In the genomic region with DNA sequence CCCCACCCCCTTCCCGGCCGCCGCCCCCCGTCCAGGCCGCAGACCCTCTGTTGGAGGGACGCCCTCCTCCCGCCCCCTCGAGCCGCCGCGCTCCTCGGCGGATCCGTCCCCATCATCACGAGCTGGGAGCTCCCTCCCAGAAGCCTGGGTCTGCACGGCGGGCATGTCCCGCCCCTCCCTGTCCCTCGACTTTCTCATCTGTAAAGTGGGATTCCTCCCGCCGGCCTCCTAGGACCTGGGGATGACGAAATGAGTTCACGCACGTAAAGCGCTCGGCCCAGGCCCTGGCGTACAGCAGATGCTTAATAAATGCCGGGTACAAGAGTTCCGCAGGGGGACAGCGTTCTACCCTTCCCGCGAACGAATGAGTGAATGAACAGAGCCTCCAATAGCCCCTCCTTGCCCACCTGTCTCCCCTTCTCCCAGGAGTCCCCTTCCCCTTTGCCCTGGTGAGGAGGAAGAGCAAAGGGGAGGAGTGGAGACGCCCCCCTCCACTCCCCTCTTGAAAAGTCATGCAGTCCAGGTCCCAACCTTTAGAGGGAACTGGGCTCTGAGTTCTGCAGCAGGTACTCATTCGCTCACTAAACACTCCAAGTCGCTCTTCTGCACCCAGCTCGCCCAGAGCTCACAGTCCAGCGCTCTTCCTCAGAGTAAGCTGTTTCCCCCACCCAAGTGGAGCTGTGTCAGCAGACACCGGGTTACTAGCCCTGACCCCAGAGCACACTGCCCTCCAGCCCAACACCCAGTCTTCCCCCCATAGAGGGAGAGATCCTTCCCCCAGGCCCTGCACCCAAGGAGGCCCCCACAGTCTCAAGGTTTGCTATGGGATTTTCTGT, we compare ENCODE assay signal across 9 cellular contexts. TPM values are rescaled to one million over a fixed set of nuclear protein-coding genes. Genes with fewer than 3 reads are reported as not detected.
A peak's percentile ranks its signal among the peaks of the same experiment; 100 is the strongest.
DNase-seq lines count a peak whose midpoint lies in the region; ATAC-seq, FAIRE-seq and TF ChIP-seq lines count a peak whose summit lies in the region.
"Had no signal": no experiment of that assay in that cellular context is flagged by ENCODE, and none has a peak within 500 bp of the region (broad histone marks: within the 10 kb centered on the region; RNA-seq: fewer than 3 reads in every experiment).

No MANE protein-coding gene starts in this region.

- peaks cover 0 to 12% (median 4%) of the 10 kb centered on the region in 7 donors for H3K9me3 Mint-ChIP-seq in CD14-positive monocyte

- peaks cover 0 to 19% (median 9%) of the 10 kb centered on the region in 4 experiments; a peak in 6 of 7 replicates for H3K4me1 ChIP-seq in H1 (replicated peaks in 1 of 4; ENCODE audit: control insufficient read depth in 3 of 4, insufficient read depth in 4 of 4, low read length in 3 of 4)
- H3K4me1 ChIP-seq in neuronal stem cell (ENCODE audit: control insufficient read depth in 2 of 2, insufficient read depth in 1 of 2, low read depth in 1 of 2, low read length in 2 of 2) = peaks cover 14 to 16% of the 10 kb centered on the region in 2 donors
- no peaks in the 10 kb centered on the region for H3K4me1 ChIP-seq in OCI-LY7 (ENCODE audit: insufficient read depth, low read length, poor library complexity, severe bottlenecking)

- H3K27ac ChIP-seq in H1 (ENCODE audit: low read depth, low read length) (no peak overlapping the region), neuronal stem cell (replicated peaks; ENCODE audit: low read length) (no peak overlapping the region), OCI-LY7 (ENCODE audit: low read depth, low read length, poor library complexity, severe bottlenecking) (no peak overlapping the region)

- H2BK20ac ChIP-seq in H1 (ENCODE audit: low read length) = no peak overlapping the region

- H3K9ac ChIP-seq in H1 (replicated peaks in 1 of 4; ENCODE audit: extremely low read depth in 1 of 4, low read depth in 3 of 4, low read length in 3 of 4) = no peak overlapping the region
- H3K9ac ChIP-seq in neuronal stem cell (ENCODE audit: low read depth, low read length, poor library complexity) = no peak overlapping the region

- no peak overlapping the region for H3K23ac ChIP-seq in H1 (ENCODE audit: insufficient read length)
- H3K23ac ChIP-seq in neuronal stem cell (ENCODE audit: low read depth, low read length, poor library complexity) = no peak overlapping the region

- H2BK120ac ChIP-seq in H1 (replicated peaks; ENCODE audit: low read depth, low read length) (no peak overlapping the region), neuronal stem cell (ENCODE audit: low read depth, low read length) (no peak overlapping the region)

- peaks cover 7% of the 10 kb centered on the region; the same call in 1 of the 2 replicates for H3K23me2 ChIP-seq in H1 (ENCODE audit: low read depth, low read length)

- peak overlapping the region; percentile 7; the same call in 1 of the 2 replicates for H4K8ac ChIP-seq in H1 (ENCODE audit: extremely low read depth, insufficient read depth, low read length)
- no peak overlapping the region for H4K8ac ChIP-seq in neuronal stem cell (ENCODE audit: low read depth, low read length)

- H3K9me2 ChIP-seq in OCI-LY7 (ENCODE audit: insufficient read depth, low read length) = no peaks in the 10 kb centered on the region

- H3K4me1 Mint-ChIP-seq in CD14-positive monocyte = peaks cover 6% of the 10 kb centered on the region

- POLR2A ChIA-PET in H1 (lab: Charles Lee; ENCODE audit: partially characterized antibody) (interaction anchor here (0.8 to 1.1 kb wide), 4 partner anchors 14 to 799 kb away, joined by 3 to 4 read pairs (median 3); no protein-coding TSS in a partner anchor), OCI-LY7 (lab: Charles Lee) (no interaction called here)

- H3K14ac ChIP-seq in H1 (ENCODE audit: insufficient read length) = no peak overlapping the region
- H3K14ac ChIP-seq in neuronal stem cell (ENCODE audit: low read length) = no peak overlapping the region

- no peak for FAIRE-seq in H1 (lab: Jason Lieb, UNC)
- FAIRE-seq: bronchial epithelial cell had no signal

- TF ChIP-seq EP300 in Ishikawa (IDR thresholded peaks at IDR 0.05; ENCODE audit: borderline replicate concordance) = no peak
- no peak for TF ChIP-seq EP300 in H1 (IDR thresholded peaks at IDR 0.05; ENCODE audit: borderline replicate concordance in 1 of 2, low read depth in 2 of 2, low read length in 2 of 2)

- peaks cover 0 to 2% of the 10 kb centered on the region in 2 donors for H3K36me3 Mint-ChIP-seq in CD14-positive monocyte

- peak overlapping the region; percentile 67 to 89 for H3K4me2 ChIP-seq in H1 (ENCODE audit: insufficient read depth in 1 of 2, low read depth in 2 of 2, low read length in 2 of 2)
- peak overlapping the region; percentile 47 for H3K4me2 ChIP-seq in neuronal stem cell (ENCODE audit: insufficient read depth, low read length, poor library complexity, severe bottlenecking)
- no peak overlapping the region for H3K4me2 ChIP-seq in OCI-LY7 (ENCODE audit: low read length)

- H2BK15ac ChIP-seq in H1 (ENCODE audit: low read length) = no peak overlapping the region
- H2BK15ac ChIP-seq in neuronal stem cell (ENCODE audit: low read length) = peak overlapping the region; percentile 35

- H2AK5ac ChIP-seq in H1 (ENCODE audit: low read depth, low read length) (0 out of 2 replicates have a peak overlapping the region, but pooled peaks have one; percentile 39), neuronal stem cell (ENCODE audit: low read depth, low read length) (peak overlapping the region; percentile 15)

- H3K56ac ChIP-seq in H1 (replicated peaks; ENCODE audit: insufficient read length, low read depth, low read length) = no peak overlapping the region

- CTCF ChIA-PET in H1 (lab: Charles Lee; ENCODE audit: partially characterized antibody) (interaction anchor here (0.8 to 0.9 kb wide), 2 partner anchors 12 to 29 kb away, joined by 3 to 4 read pairs; no protein-coding TSS in a partner anchor), OCI-LY7 (lab: Charles Lee; ENCODE audit: unreplicated experiment) (no interaction called here)

- no peak for TF ChIP-seq POLR2A in H1 (IDR thresholded peaks at IDR 0.05; ENCODE audit: control extremely low read depth in 1 of 2, low read depth in 2 of 2, low read length in 2 of 2)

- H3K18ac ChIP-seq in H1 (ENCODE audit: extremely low read depth, low read length) (peak overlapping the region; percentile 60), neuronal stem cell (ENCODE audit: low read length) (peak overlapping the region; percentile 54)

- DNase-seq in CD14-positive monocyte (ENCODE audit: low spot score) (no peak), H1 (ENCODE audit: low read depth in 1 of 2, low spot score in 2 of 2) (no peak), neuronal stem cell (ENCODE audit: low spot score) (no peak), Kasumi-1 (lab: John Stamatoyannopoulos, UW) (no peak), OCI-LY7 (ENCODE audit: low spot score) (no peak), OCI-M1 (lab: John Stamatoyannopoulos, UW) (no peak)

- no peak for TF ChIP-seq RAD21 in Ishikawa (IDR thresholded peaks at IDR 0.05; ENCODE audit: low read depth)
- no peak for TF ChIP-seq RAD21 in H1 (IDR thresholded peaks at IDR 0.05 in 1 of 2, conservative IDR thresholded peaks at IDR 0.05 in 1 of 2; ENCODE audit: low read depth in 2 of 2, low read length in 2 of 2)

- peaks cover 0 to 2% of the 10 kb centered on the region in 2 experiments for H4K20me1 ChIP-seq in H1 (replicated peaks in 1 of 2; ENCODE audit: control insufficient read depth in 1 of 2, insufficient read depth in 2 of 2, low read length in 2 of 2)
- H4K20me1 ChIP-seq in OCI-LY7 (ENCODE audit: insufficient read depth, low read length) = no peaks in the 10 kb centered on the region

- no peaks in the 10 kb centered on the region for H3K9me3 ChIP-seq in H1 (ENCODE audit: insufficient read depth in 2 of 2, low read depth in 1 of 2, low read length in 1 of 2)
- no peaks in the 10 kb centered on the region for H3K9me3 ChIP-seq in neuronal stem cell (replicated peaks in 1 of 2; ENCODE audit: control insufficient read depth in 2 of 2, insufficient read depth in 1 of 2, low read depth in 1 of 2, low read length in 2 of 2)
- no peaks in the 10 kb centered on the region for H3K9me3 ChIP-seq in OCI-LY7 (ENCODE audit: low read length)

- H3K27ac Mint-ChIP-seq in CD14-positive monocyte = no peak overlapping the region

- H2BK12ac ChIP-seq in H1 (ENCODE audit: low read depth, low read length) = peak overlapping the region; percentile 39; the same call in 1 of the 2 replicates
- H2BK12ac ChIP-seq in neuronal stem cell (ENCODE audit: low read length) = no peak overlapping the region

- H3K79me1 ChIP-seq in H1 (ENCODE audit: low read depth, low read length) (no peaks in the 10 kb centered on the region; the same call in 1 of the 2 replicates), neuronal stem cell (ENCODE audit: low read depth, low read length) (peaks cover 2% of the 10 kb centered on the region)

- no peak overlapping the region for H2BK5ac ChIP-seq in H1 (ENCODE audit: low read depth, low read length)
- H2BK5ac ChIP-seq in neuronal stem cell (ENCODE audit: low read length) = no peak overlapping the region

- H3K4me3 Mint-ChIP-seq in CD14-positive monocyte = peak overlapping the region; percentile 34 to 80

- H3K79me2 ChIP-seq in H1 (ENCODE audit: control insufficient read depth in 1 of 2, insufficient read depth in 2 of 2, low read length in 2 of 2) (no peaks in the 10 kb centered on the region), OCI-LY7 (ENCODE audit: insufficient read depth, low read depth, low read length) (no peaks in the 10 kb centered on the region)

- WGBS in H1 (ENCODE audit: extremely low coverage in 1 of 2, insufficient coverage in 1 of 2, insufficient read length in 1 of 2, insufficient replicate concordance in 2 of 2, low coverage in 1 of 2, low lambda C conversion rate in 2 of 2, missing lambda C conversion rate in 1 of 2), 2 experiments = 21% methylated on average over 22 of the region's 39 CpGs; no CpG with 5 or more reads in 1 of the 2 experiments
- WGBS in neuronal stem cell (ENCODE audit: extremely low coverage in 2 of 2, insufficient read length in 2 of 2, insufficient replicate concordance in 1 of 2), 2 donors = no CpG with 5 or more reads among the region's 39 CpGs

- H4K91ac ChIP-seq in H1 (replicated peaks; ENCODE audit: insufficient read length, low read length) (no peak overlapping the region), neuronal stem cell (ENCODE audit: low read depth, low read length, poor library complexity) (no peak overlapping the region)

- H3K4me3 ChIP-seq in H1 (ENCODE audit: extremely low read depth in 1 of 4, insufficient read depth in 2 of 4, low read depth in 3 of 4, low read length in 4 of 4) (peak overlapping the region; percentile 31 to 67 (median 44); a peak in 7 of 8 replicates), neuronal stem cell (ENCODE audit: low read length in 2 of 2) (peak overlapping the region; percentile 18 to 68), OCI-LY7 (ENCODE audit: low read depth, low read length, poor library complexity, severe bottlenecking) (no peak overlapping the region)

- H3K36me3 ChIP-seq in H1 (ENCODE audit: control insufficient read depth in 2 of 4, insufficient read depth in 4 of 4, low read length in 3 of 4) = no peaks in the 10 kb centered on the region
- no peaks in the 10 kb centered on the region for H3K36me3 ChIP-seq in neuronal stem cell (replicated peaks in 1 of 2; ENCODE audit: control insufficient read depth in 2 of 2, insufficient read depth in 2 of 2, low read length in 2 of 2)
- H3K36me3 ChIP-seq in OCI-LY7 (ENCODE audit: insufficient read depth, low read length) = no peaks in the 10 kb centered on the region

- no peak overlapping the region for H4K5ac ChIP-seq in H1 (ENCODE audit: insufficient read length, low read depth, low read length)

- peak overlapping the region; percentile 61; the same call in 1 of the 2 replicates for H2AFZ ChIP-seq in H1 (ENCODE audit: low read length)
- H2AFZ ChIP-seq in neuronal stem cell (ENCODE audit: low read length) = peak overlapping the region; percentile 68
- H2AFZ ChIP-seq in OCI-LY7 (ENCODE audit: low read length) = no peak overlapping the region

- no peak for TF ChIP-seq CTCF in CD14-positive monocyte (IDR thresholded peaks at IDR 0.05)
- TF ChIP-seq CTCF in H1 (IDR thresholded peaks at IDR 0.05; ENCODE audit: control extremely low read depth in 1 of 3, insufficient read depth in 1 of 3, low read depth in 1 of 3, low read length in 3 of 3) = no peak
- no peak for TF ChIP-seq CTCF in OCI-LY7 (conservative IDR thresholded peaks at IDR 0.05; ENCODE audit: low read length)

- intact Hi-C loops in CD14-positive monocyte (cut with micrococcal nuclease) (no loop called here), OCI-LY7 (cut with micrococcal nuclease; ENCODE audit: unreplicated experiment) (no loop called here)

- H3K27me3 ChIP-seq in H1 (replicated peaks in 1 of 4; ENCODE audit: control insufficient read depth in 3 of 4, extremely low read depth in 1 of 4, insufficient read depth in 3 of 4, low read length in 3 of 4) (peaks cover 0 to 16% (median 8%) of the 10 kb centered on the region in 4 experiments; a peak in 3 of 7 replicates), neuronal stem cell (ENCODE audit: control insufficient read depth in 3 of 3, insufficient read depth in 3 of 3, low read depth in 1 of 3, low read length in 3 of 3) (peaks cover 0 to 54% (median 12%) of the 10 kb centered on the region in 3 experiments)

- ATAC-seq in HG02981 (IDR thresholded peaks at IDR 0.05; ENCODE audit: unreplicated experiment) = no peak

- no peak overlapping the region for H3K4ac ChIP-seq in H1 (replicated peaks; ENCODE audit: insufficient read length, low read depth, low read length)
- H3K4ac ChIP-seq in neuronal stem cell (ENCODE audit: low read length) = no peak overlapping the region

- BruUV-seq in OCI-LY7 (replicated peaks; lab: Mats Ljungman, UMichigan) = no TSS peak

- H3K27me3 Mint-ChIP-seq in CD14-positive monocyte (ENCODE audit: low read depth in 3 of 3) = peaks cover 48 to 62% (median 60%) of the 10 kb centered on the region in 3 donors

RNA-seq across cellular contexts. Expression of gene RAP1GAP, which starts 16.8 kb away (rescaled TPM):
- polyA plus RNA-seq in CD14-positive monocyte = not detected
- total RNA-seq in H1 (2021; fragmentation: NEBNext Ultra II Directional; extraction: Animal tissue kit (Norgen Biotek cat#: 25700)) = 7.8 and 8.4 TPM in 2 replicates
- polyA plus RNA-seq in H1 (2011; rRNA removed) = 8.4 and 9.9 TPM in 2 replicates
- polyA plus RNA-seq in H1 (2011; cell fraction: cytosol; rRNA removed) = 8.0 TPM
- polyA plus RNA-seq in H1 (2011; cell fraction: nucleus; rRNA removed) = 26.1 TPM
- 6.9 to 9.7 TPM (median 8.3 TPM) in 4 replicates for polyA plus RNA-seq in H1 (2012, experiment 1 of 2)
- polyA plus RNA-seq in H1 (2012, experiment 2 of 2) = 7.0 TPM
- 5.6 TPM for polyA plus RNA-seq in H1 (2013, experiment 1 of 2)
- 6.1 TPM for polyA plus RNA-seq in H1 (2013, experiment 2 of 2)
- polyA minus RNA-seq in H1 (2011; rRNA and poly(A)+ RNA removed) = 7.7 and 11.9 TPM in 2 replicates
- 4.9 TPM for polyA minus RNA-seq in H1 (2011; cell fraction: cytosol; rRNA and poly(A)+ RNA removed)
- 6.0 TPM for polyA minus RNA-seq in H1 (2011; cell fraction: nucleus; rRNA and poly(A)+ RNA removed)
- polyA plus RNA-seq in neuronal stem cell (2013, experiment 1 of 2) = 3.2 TPM
- 3.1 TPM for polyA plus RNA-seq in neuronal stem cell (2013, experiment 2 of 2)
- not detected in 2 replicates for total RNA-seq in OCI-LY7 (2014; rRNA removed; shearing (Covaris generic))
- total RNA-seq in OCI-LY7 (2022) = not detected in 2 replicates
